In the genomic region with DNA sequence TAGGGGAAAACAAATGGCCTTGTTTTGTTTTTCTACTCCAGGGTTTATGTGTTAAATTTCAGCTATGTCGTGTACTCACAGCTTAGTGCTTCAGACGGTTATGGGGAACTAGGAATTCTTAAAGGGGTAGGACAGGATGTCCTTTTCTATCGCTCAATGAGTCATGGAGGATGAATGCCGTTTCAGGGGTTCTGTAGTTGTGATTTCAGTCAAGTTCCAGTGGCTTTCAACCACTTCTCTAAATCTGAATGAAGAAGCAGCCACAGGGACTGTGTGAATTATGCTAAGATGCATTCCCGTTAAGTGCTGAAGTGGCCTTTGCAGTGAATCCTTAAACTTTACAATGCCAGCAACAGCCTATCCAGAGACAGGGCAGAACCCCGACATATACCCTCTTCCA, we compare ENCODE assay signal across 9 cellular contexts.
A peak's percentile ranks its signal among the peaks of the same experiment; 100 is the strongest.
DNase-seq lines count a peak whose midpoint lies in the region; ATAC-seq lines count a peak whose summit lies in the region.
"Had no signal": no experiment of that assay in that cellular context is flagged by ENCODE, and none has a peak within 500 bp of the region (broad histone marks: within the 10 kb centered on the region; RNA-seq: fewer than 3 reads in every experiment).

No MANE protein-coding gene starts in this region.

- no peak overlapping the region for H3K27ac ChIP-seq in neuronal stem cell (replicated peaks; ENCODE audit: low read length)
- H3K27ac ChIP-seq: neutrophil had no signal

- H4K8ac ChIP-seq in neuronal stem cell (ENCODE audit: low read depth, low read length) = no peak overlapping the region

- WGBS in neuronal stem cell (ENCODE audit: extremely low coverage in 2 of 2, insufficient read length in 2 of 2, insufficient replicate concordance in 1 of 2), 2 donors = no CpG with 5 or more reads among the region's 6 CpGs

- H3K18ac ChIP-seq in neuronal stem cell (ENCODE audit: low read length) = no peak overlapping the region

- H2BK120ac ChIP-seq in neuronal stem cell (ENCODE audit: low read depth, low read length) = no peak overlapping the region

- H2BK12ac ChIP-seq in neuronal stem cell (ENCODE audit: low read length) = no peak overlapping the region

- peaks cover 6 to 9% of the 10 kb centered on the region in 2 donors for H3K4me1 ChIP-seq in neuronal stem cell (ENCODE audit: control insufficient read depth in 2 of 2, insufficient read depth in 1 of 2, low read depth in 1 of 2, low read length in 2 of 2)

- H3K14ac ChIP-seq in neuronal stem cell (ENCODE audit: low read length) = no peak overlapping the region

- no peak overlapping the region for H3K27ac Mint-ChIP-seq in T-helper 2 cell treated with Interferon-gamma antibody and Interleukin-4, amounts not matched to agents 5 μg/mL and 100 μg/mL, for 36 hours

- H3K36me3 Mint-ChIP-seq in T-helper 2 cell treated with Interferon-gamma antibody and Interleukin-4, amounts not matched to agents 5 μg/mL and 100 μg/mL, for 36 hours (ENCODE audit: low read depth) = no peaks in the 10 kb centered on the region

- H3K79me1 ChIP-seq in neuronal stem cell (ENCODE audit: low read depth, low read length) = no peaks in the 10 kb centered on the region

- peak overlapping the region; percentile 19 for H2AFZ ChIP-seq in neuronal stem cell (ENCODE audit: low read length)

- no peak overlapping the region for H2BK15ac ChIP-seq in neuronal stem cell (ENCODE audit: low read length)

- H3K9me3 ChIP-seq in neuronal stem cell (replicated peaks in 1 of 2; ENCODE audit: control insufficient read depth in 2 of 2, insufficient read depth in 1 of 2, low read depth in 1 of 2, low read length in 2 of 2) = no peaks in the 10 kb centered on the region
- H3K9me3 ChIP-seq: neutrophil had no signal

- ATAC-seq in GM18519 (IDR thresholded peaks at IDR 0.05; ENCODE audit: low FRiP score, unreplicated experiment) (peak; percentile 82), HG02642 (IDR thresholded peaks at IDR 0.05; ENCODE audit: poor library complexity, unreplicated experiment) (peak; percentile 93), esophagus mucosa (peak; percentile 65)

- H2AK5ac ChIP-seq in neuronal stem cell (ENCODE audit: low read depth, low read length) = no peak overlapping the region

- no peaks in the 10 kb centered on the region for H3K9me3 Mint-ChIP-seq in T-helper 2 cell treated with Interferon-gamma antibody and Interleukin-4, amounts not matched to agents 5 μg/mL and 100 μg/mL, for 36 hours

- no peak overlapping the region for H3K9ac ChIP-seq in neuronal stem cell (ENCODE audit: low read depth, low read length, poor library complexity)

- H3K27me3 Mint-ChIP-seq in T-helper 2 cell treated with Interferon-gamma antibody and Interleukin-4, amounts not matched to agents 5 μg/mL and 100 μg/mL, for 36 hours (ENCODE audit: low read depth) = no peaks in the 10 kb centered on the region

- no peaks in the 10 kb centered on the region for H3K36me3 ChIP-seq in neuronal stem cell (replicated peaks in 1 of 2; ENCODE audit: control insufficient read depth in 2 of 2, insufficient read depth in 2 of 2, low read length in 2 of 2)
- H3K36me3 ChIP-seq: neutrophil had no signal

- no peak overlapping the region for H3K4ac ChIP-seq in neuronal stem cell (ENCODE audit: low read length)

- no peak overlapping the region for H3K4me3 Mint-ChIP-seq in T-helper 2 cell treated with Interferon-gamma antibody and Interleukin-4, amounts not matched to agents 5 μg/mL and 100 μg/mL, for 36 hours

- H3K4me3 ChIP-seq in neuronal stem cell (ENCODE audit: low read length in 2 of 2) = no peak overlapping the region

- no peaks in the 10 kb centered on the region for H3K27me3 ChIP-seq in neuronal stem cell (ENCODE audit: control insufficient read depth in 3 of 3, insufficient read depth in 3 of 3, low read depth in 1 of 3, low read length in 3 of 3)

- H3K4me1 Mint-ChIP-seq in T-helper 2 cell treated with Interferon-gamma antibody and Interleukin-4, amounts not matched to agents 5 μg/mL and 100 μg/mL, for 36 hours (ENCODE audit: low read depth) = peaks cover 17% of the 10 kb centered on the region

- H3K4me2 ChIP-seq in neuronal stem cell (ENCODE audit: insufficient read depth, low read length, poor library complexity, severe bottlenecking) = no peak overlapping the region

- no peak overlapping the region for H4K91ac ChIP-seq in neuronal stem cell (ENCODE audit: low read depth, low read length, poor library complexity)

- DNase-seq in NOMO-1 treated with dmso at 0.1 percent for 144 hours (lab: John Stamatoyannopoulos, UW; ENCODE audit: unreplicated experiment) (peak; percentile 83), neuronal stem cell (ENCODE audit: low spot score) (no peak), cerebellar cortex (ENCODE audit: low spot score) (no peak)
- no peak for DNase-seq in T-helper 2 cell treated with Interferon-gamma antibody and Interleukin-4, amounts not matched to agents 5 μg/mL and 100 μg/mL, for 36 hours (ENCODE audit: low spot score)
- DNase-seq in activated CD4-positive, alpha-beta T cell treated with anti-CD3 and anti-CD28 coated beads, Interleukin-2, amount 50 U/mL, for 48 hours = no peak

- H3K23ac ChIP-seq in neuronal stem cell (ENCODE audit: low read depth, low read length, poor library complexity) = no peak overlapping the region

- H2BK5ac ChIP-seq in neuronal stem cell (ENCODE audit: low read length) = no peak overlapping the region
